8 cellular contexts compared by ENCODE assay signal in the genomic region with DNA sequence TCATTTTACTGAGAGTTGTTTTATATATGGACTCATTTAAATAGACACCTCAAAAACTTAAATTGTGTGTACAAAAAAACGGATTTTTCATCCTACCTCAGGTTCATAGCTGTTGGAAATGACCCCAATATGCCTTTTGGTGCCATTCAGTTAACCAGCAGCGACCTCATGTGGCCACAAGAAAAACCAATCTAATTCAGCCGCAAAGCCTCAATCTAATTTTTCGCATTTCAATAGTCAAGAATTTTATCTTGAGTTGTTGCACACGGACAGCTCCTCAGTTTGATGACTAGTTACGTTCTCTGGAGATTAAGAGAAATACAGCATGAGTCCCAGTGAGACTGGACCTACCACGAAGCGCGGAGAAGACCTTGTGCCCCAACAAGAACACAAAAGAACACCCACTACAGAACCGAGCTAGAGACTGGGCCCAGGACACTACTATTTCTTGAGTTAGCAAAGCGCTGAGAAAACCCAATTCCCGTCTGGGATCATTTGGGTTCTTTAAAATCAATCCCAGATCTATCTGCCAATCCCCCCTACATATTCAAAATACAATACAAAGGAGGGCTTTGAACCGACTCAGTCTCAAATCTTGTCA. TPM values are rescaled to one million over a fixed set of nuclear protein-coding genes. Genes with fewer than 3 reads are reported as not detected.
DNase-seq lines count a peak whose midpoint lies in the region; ATAC-seq and TF ChIP-seq lines count a peak whose summit lies in the region.

No MANE protein-coding gene starts in this region.

- peaks cover 3% of the 10 kb centered on the region; the same call in 1 of the 2 replicates for H3F3A ChIP-seq in DOHH2 (ENCODE audit: control insufficient read depth, insufficient read depth)

- peak; percentile 83 for TF ChIP-seq CTCF in DOHH2 (IDR thresholded peaks at IDR 0.05; ENCODE audit: low read depth, low read length, poor library complexity, severe bottlenecking)
- TF ChIP-seq CTCF in LNCAP (IDR thresholded peaks at IDR 0.05) = peak; percentile 70
- TF ChIP-seq CTCF in RWPE1 (conservative IDR thresholded peaks at IDR 0.05; ENCODE audit: low read depth) = peak; percentile 82
- peak; percentile 41 to 88 (median 78) for TF ChIP-seq CTCF in prostate gland (IDR thresholded peaks at IDR 0.05)

- H3K4me3 Mint-ChIP-seq in activated naive CD4-positive, alpha-beta T cell treated with anti-CD3 and anti-CD28 coated beads, Interleukin-2, amount 10 ng/mL, durations not matched to agents 7 days and 5 days = no peak overlapping the region

- peaks cover 22% of the 10 kb centered on the region for H3K4me1 Mint-ChIP-seq in activated naive CD4-positive, alpha-beta T cell treated with anti-CD3 and anti-CD28 coated beads, Interleukin-2, amount 10 ng/mL, durations not matched to agents 7 days and 5 days

- H3K27ac ChIP-seq in DOHH2 (ENCODE audit: low read depth, low read length) (no peak overlapping the region), RWPE1 (no peak overlapping the region), prostate gland (no peak overlapping the region)

- 0 out of 2 replicates have a peak, but pooled peaks cover 3% of the 10 kb centered on the region for H4K20me1 ChIP-seq in DOHH2 (ENCODE audit: control insufficient read depth, insufficient read depth, low read depth, low read length)

- no peaks in the 10 kb centered on the region for H3K36me3 ChIP-seq in DOHH2 (ENCODE audit: control insufficient read depth, low read length)
- no peaks in the 10 kb centered on the region for H3K36me3 ChIP-seq in prostate gland

- H3K27ac Mint-ChIP-seq in activated naive CD4-positive, alpha-beta T cell treated with anti-CD3 and anti-CD28 coated beads, Interleukin-2, amount 10 ng/mL, durations not matched to agents 7 days and 5 days = no peak overlapping the region

- WGBS in prostate gland = 32% methylated on average over 13 of the region's 13 CpGs

- CTCF ChIA-PET in RWPE1 (lab: Yijun Ruan, JAX) = interaction anchor here (0.7 to 1.8 kb wide), 16 partner anchors 12 to 221 kb away, joined by 3 to 21 read pairs (median 3); no protein-coding TSS in a partner anchor
- CTCF ChIA-PET in activated naive CD4-positive, alpha-beta T cell treated with anti-CD3 and anti-CD28 coated beads, Interleukin-2, amount 10 ng/mL, durations not matched to agents 7 days and 5 days (lab: Charles Lee) = interaction anchor here (0.6 to 3.7 kb wide), 24 partner anchors 8 to 725 kb away, joined by 3 to 56 read pairs (median 3); no protein-coding TSS in a partner anchor

- H3K9me2 ChIP-seq in DOHH2 (replicated peaks; ENCODE audit: control insufficient read depth, low read length) = no peaks in the 10 kb centered on the region

- no peak for TF ChIP-seq POLR2A in prostate gland (IDR thresholded peaks at IDR 0.05)

- H3K9me3 ChIP-seq in DOHH2 (ENCODE audit: control insufficient read depth, insufficient read depth, low read length) (no peaks in the 10 kb centered on the region), prostate gland (no peaks in the 10 kb centered on the region)

- POLR2A ChIA-PET in RWPE1 (lab: Yijun Ruan, JAX; ENCODE audit: low non-redundant PET) = no interaction called here

- H3K36me3 Mint-ChIP-seq in activated naive CD4-positive, alpha-beta T cell treated with anti-CD3 and anti-CD28 coated beads, Interleukin-2, amount 10 ng/mL, durations not matched to agents 7 days and 5 days = no peaks in the 10 kb centered on the region

- H3K27me3 ChIP-seq in DOHH2 (ENCODE audit: control insufficient read depth, low read length) (peaks cover 12% of the 10 kb centered on the region), prostate gland (replicated peaks; ENCODE audit: insufficient read depth) (no peaks in the 10 kb centered on the region)

- ATAC-seq in HG02623 (IDR thresholded peaks at IDR 0.05; ENCODE audit: unreplicated experiment) (no peak), GM19351 (IDR thresholded peaks at IDR 0.05; ENCODE audit: unreplicated experiment) (no peak)

- 0 out of 2 replicates have a peak overlapping the region, but pooled peaks have one; percentile 22 for H3K4me2 ChIP-seq in DOHH2 (ENCODE audit: low read length)

- no peak overlapping the region for H3K4me3 ChIP-seq in DOHH2 (ENCODE audit: low read length)
- H3K4me3 ChIP-seq in prostate gland = no peak overlapping the region

- DNase-seq in RWPE1 (ENCODE audit: low spot score) (peak; percentile 47), head of caudate nucleus (peak in 39 of 42 donors; percentile 13 to 88 (median 66)), prostate gland (ENCODE audit: low spot score) (peak; percentile 24)
- DNase-seq in activated naive CD4-positive, alpha-beta T cell treated with anti-CD3 and anti-CD28 coated beads, Interleukin-2, amount 10 ng/mL, durations not matched to agents 7 days and 5 days = peak; percentile 69

- intact Hi-C loops in head of caudate nucleus (cut with DNase I) (loop anchor here (1.0 to 10.0 kb wide), 2 partner anchors 65 to 154 kb away; no protein-coding TSS in a partner anchor), prostate gland (cut with DNase I) (loop anchor here (1.0 kb wide), 1 partner anchor 153 kb away; no protein-coding TSS in a partner anchor)

- H3K4me1 ChIP-seq in DOHH2 (ENCODE audit: control insufficient read depth, low read length) (peaks cover 26% of the 10 kb centered on the region), prostate gland (replicated peaks) (no peaks in the 10 kb centered on the region)

- H3K9me3 Mint-ChIP-seq in activated naive CD4-positive, alpha-beta T cell treated with anti-CD3 and anti-CD28 coated beads, Interleukin-2, amount 10 ng/mL, durations not matched to agents 7 days and 5 days = no peaks in the 10 kb centered on the region

- H3K79me2 ChIP-seq in DOHH2 (ENCODE audit: control insufficient read depth, low read length) = no peaks in the 10 kb centered on the region

- H3K27me3 Mint-ChIP-seq in activated naive CD4-positive, alpha-beta T cell treated with anti-CD3 and anti-CD28 coated beads, Interleukin-2, amount 10 ng/mL, durations not matched to agents 7 days and 5 days = peaks cover 27% of the 10 kb centered on the region

RNA-seq across cellular contexts. Expression of a gene that starts 1.1 kb away (rescaled TPM):
- total RNA-seq in prostate gland = 10 to 100 TPM in 1 of 2 donors, under 1 TPM in 1; 0.87 to 33.3 TPM
